In genomic region chr11:67613313-67613959, GRCh38 we compare ENCODE assay signal across 8 cellular contexts. TPM values are rescaled to one million over a fixed set of nuclear protein-coding genes. Genes with fewer than 3 reads are reported as not detected.
DNase-seq lines count a peak whose midpoint lies in the region; ATAC-seq and TF ChIP-seq lines count a peak whose summit lies in the region.

No MANE protein-coding gene starts in this region.

- H3K27ac Mint-ChIP-seq in T-helper 17 cell: peak overlapping the region; percentile 98
- H3K27ac Mint-ChIP-seq in glutamatergic neuron (ENCODE audit: unreplicated experiment): no peak overlapping the region

- H3K9ac ChIP-seq in smooth muscle cell (ENCODE audit: low read depth): no peak overlapping the region

- H3K79me2 ChIP-seq in hepatocyte (peaks cover 4% of the 10 kb centered on the region), smooth muscle cell (ENCODE audit: low read depth) (no peaks in the 10 kb centered on the region)

- H4K20me1 ChIP-seq in hepatocyte (ENCODE audit: insufficient read depth, poor library complexity, severe bottlenecking): no peaks in the 10 kb centered on the region
- H4K20me1 ChIP-seq in smooth muscle cell (ENCODE audit: low read depth): no peaks in the 10 kb centered on the region

- no peaks in the 10 kb centered on the region for H3K9me2 ChIP-seq in hepatocyte (replicated peaks; ENCODE audit: insufficient read depth)

- H3F3A ChIP-seq in smooth muscle cell (ENCODE audit: low read depth): no peaks in the 10 kb centered on the region

- H3K27me3 Mint-ChIP-seq in T-helper 17 cell (no peaks in the 10 kb centered on the region), glutamatergic neuron (ENCODE audit: unreplicated experiment) (peaks cover 6% of the 10 kb centered on the region)

- DNase-seq in T-helper 17 cell (no peak), hepatocyte (ENCODE audit: low spot score) (no peak), smooth muscle cell (lab: John Stamatoyannopoulos, UW; ENCODE audit: unreplicated experiment) (no peak), glutamatergic neuron (no peak)
- no peak for DNase-seq in stimulated activated CD4-positive, alpha-beta T cell treated with anti-CD3 and anti-CD28 coated beads, Interleukin-4, amount 100 ng/mL, for 1 hour

- peak overlapping the region; percentile 81 for H3K4me3 Mint-ChIP-seq in T-helper 17 cell
- no peak overlapping the region for H3K4me3 Mint-ChIP-seq in glutamatergic neuron (ENCODE audit: unreplicated experiment)

- H3K27me3 ChIP-seq in hepatocyte: no peaks in the 10 kb centered on the region
- H3K27me3 ChIP-seq in smooth muscle cell (ENCODE audit: low read depth): no peaks in the 10 kb centered on the region

- no peak overlapping the region for H2AFZ ChIP-seq in hepatocyte
- no peak overlapping the region for H2AFZ ChIP-seq in smooth muscle cell (ENCODE audit: low read depth)

- H3K4me2 ChIP-seq in hepatocyte: peak overlapping the region; percentile 70
- peak overlapping the region; percentile 77 for H3K4me2 ChIP-seq in smooth muscle cell

- H3K27ac ChIP-seq in hepatocyte (peak overlapping the region; percentile 42), smooth muscle cell (ENCODE audit: low read depth) (no peak overlapping the region)

- peaks cover 22% of the 10 kb centered on the region for H3K4me1 Mint-ChIP-seq in T-helper 17 cell
- no peaks in the 10 kb centered on the region for H3K4me1 Mint-ChIP-seq in glutamatergic neuron (ENCODE audit: low read depth, unreplicated experiment)

- TF ChIP-seq CTCF in hepatocyte (IDR thresholded peaks at IDR 0.05; ENCODE audit: poor library complexity) (no peak), smooth muscle cell (IDR thresholded peaks at IDR 0.05; ENCODE audit: borderline replicate concordance, insufficient read depth, poor library complexity, severe bottlenecking) (no peak), glutamatergic neuron (IDR thresholded peaks at IDR 0.05; ENCODE audit: partially characterized antibody, unreplicated experiment) (no peak)

- ATAC-seq in HG02642 (IDR thresholded peaks at IDR 0.05; ENCODE audit: poor library complexity, unreplicated experiment) (peak; percentile 5), T-helper 17 cell (no peak), HG03039 (IDR thresholded peaks at IDR 0.05; ENCODE audit: unreplicated experiment) (no peak), esophagus mucosa (no peak)

- peaks cover 2% of the 10 kb centered on the region for H3K9me3 Mint-ChIP-seq in glutamatergic neuron (ENCODE audit: unreplicated experiment)

- H3K9me3 ChIP-seq in T-helper 17 cell (ENCODE audit: control insufficient read depth, low read length, poor library complexity, severe bottlenecking) (no peaks in the 10 kb centered on the region), hepatocyte (ENCODE audit: low read depth) (no peaks in the 10 kb centered on the region), smooth muscle cell (replicated peaks; ENCODE audit: low read depth) (no peaks in the 10 kb centered on the region)

- H3K36me3 ChIP-seq in hepatocyte (replicated peaks; ENCODE audit: insufficient read depth, low read depth) (no peaks in the 10 kb centered on the region), smooth muscle cell (ENCODE audit: low read depth) (no peaks in the 10 kb centered on the region)

- no peak overlapping the region for H3K4me3 ChIP-seq in hepatocyte
- H3K4me3 ChIP-seq in smooth muscle cell: no peak overlapping the region

- H3K4me1 ChIP-seq in hepatocyte (ENCODE audit: insufficient read depth): no peaks in the 10 kb centered on the region
- peaks cover 11% of the 10 kb centered on the region for H3K4me1 ChIP-seq in smooth muscle cell (ENCODE audit: low read depth)

- WGBS in hepatocyte (ENCODE audit: low lambda C conversion rate, missing lambda C conversion rate): 94% methylated on average over 17 of the region's 17 CpGs
- 90% methylated on average over 15 of the region's 17 CpGs for WGBS in smooth muscle cell (ENCODE audit: low lambda C conversion rate)

- H3K36me3 Mint-ChIP-seq in T-helper 17 cell (ENCODE audit: low read depth) (no peaks in the 10 kb centered on the region), glutamatergic neuron (ENCODE audit: unreplicated experiment) (no peaks in the 10 kb centered on the region)

RNA-seq across cellular contexts. Expression of gene NDUFV1, which starts 6.7 kb away (rescaled TPM):
- total RNA-seq in T-helper 17 cell (100 to 1,000 TPM; 206 to 239 TPM), hepatocyte (163 and 194 TPM in 2 replicates), smooth muscle cell (110 and 111 TPM in 2 replicates), esophagus mucosa (140 TPM), glutamatergic neuron (ENCODE audit: unreplicated experiment) (216 TPM)
- polyA plus RNA-seq in hepatocyte (226 and 239 TPM in 2 replicates), smooth muscle cell (201 and 207 TPM in 2 replicates)

RNA-seq across cellular contexts. Expression of gene NUDT8, which starts 16.3 kb away (rescaled TPM):
- total RNA-seq in T-helper 17 cell (1 to 10 TPM; 1.5 to 3.4 TPM), hepatocyte (12.9 and 13.6 TPM in 2 replicates), smooth muscle cell (0.67 and 9.2 TPM in 2 replicates), esophagus mucosa (56.0 TPM), glutamatergic neuron (ENCODE audit: unreplicated experiment) (5.8 TPM)
- polyA plus RNA-seq in hepatocyte (28.7 and 29.2 TPM in 2 replicates), smooth muscle cell (15.6 and 17.6 TPM in 2 replicates)

RNA-seq across cellular contexts. Expression of gene TBX10, which starts 26.1 kb away (rescaled TPM):
- total RNA-seq in T-helper 17 cell: not detected
- total RNA-seq in hepatocyte: 0.70 TPM in 1 of 2 replicates, not detected in the other
- polyA plus RNA-seq in hepatocyte: 0.34 TPM in 1 of 2 replicates, not detected in the other
- not detected in 2 replicates for total RNA-seq in smooth muscle cell
- polyA plus RNA-seq in smooth muscle cell: not detected in 2 replicates
- not detected for total RNA-seq in esophagus mucosa
- total RNA-seq in glutamatergic neuron (ENCODE audit: unreplicated experiment): not detected

RNA-seq across cellular contexts. Expression of gene GSTP1, which starts 29.8 kb away (rescaled TPM):
- total RNA-seq in T-helper 17 cell (10 to 100 TPM; 67.8 to 79.7 TPM), hepatocyte (943 and 1,040 TPM in 2 replicates), smooth muscle cell (739 and 874 TPM in 2 replicates), esophagus mucosa (2,342 TPM), glutamatergic neuron (ENCODE audit: unreplicated experiment) (712 TPM)
- polyA plus RNA-seq in hepatocyte (1,974 and 1,982 TPM in 2 replicates), smooth muscle cell (1,489 and 1,525 TPM in 2 replicates)

RNA-seq across cellular contexts. Expression of gene ACY3, which starts 37.1 kb away (rescaled TPM):
- total RNA-seq in T-helper 17 cell (under 1 TPM in 1 of 2 donors, not detected in 1; 0.37 TPM), hepatocyte (9.5 and 15.4 TPM in 2 replicates), smooth muscle cell (not detected in 2 replicates), esophagus mucosa (0.20 TPM), glutamatergic neuron (ENCODE audit: unreplicated experiment) (not detected)
- polyA plus RNA-seq in hepatocyte (18.7 and 20.9 TPM in 2 replicates), smooth muscle cell (not detected in 2 replicates)
